ENCODE assay signal across 32 cellular contexts in the genomic region with DNA sequence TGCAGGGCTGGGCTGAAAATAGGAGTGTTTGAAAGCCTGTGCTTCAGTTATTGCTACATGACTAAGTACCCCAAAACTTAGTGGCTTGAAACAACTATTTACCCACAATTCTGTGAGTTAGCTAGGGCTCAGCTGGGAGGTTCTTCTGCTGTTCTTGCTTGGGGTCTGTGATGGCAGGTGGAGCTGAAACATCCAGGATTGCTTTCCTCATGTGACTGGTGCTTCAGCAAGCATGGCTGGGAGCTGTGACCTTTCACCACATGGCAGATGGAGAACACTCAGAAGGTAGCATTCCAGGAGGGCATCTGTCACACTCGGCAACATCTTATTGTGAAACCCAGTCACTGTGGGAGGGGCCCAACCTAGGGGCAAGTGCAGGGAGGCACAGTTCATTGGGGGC. TPM values are rescaled to one million over a fixed set of nuclear protein-coding genes. Genes with fewer than 3 reads are reported as not detected.
DNase-seq lines count a peak whose midpoint lies in the region; ATAC-seq and TF ChIP-seq lines count a peak whose summit lies in the region.
"Had no signal": no experiment of that assay in that cellular context is flagged by ENCODE, and none has a peak within 500 bp of the region (broad histone marks: within the 10 kb centered on the region; RNA-seq: fewer than 3 reads in every experiment).

No MANE protein-coding gene starts in this region.

- no peak for TF ChIP-seq CTCF in natural killer cell (IDR thresholded peaks at IDR 0.05)
- no peak for TF ChIP-seq CTCF in SK-N-SH (IDR thresholded peaks at IDR 0.05)

- no peaks in the 10 kb centered on the region for H3K9me2 ChIP-seq in SK-N-SH

- POLR2A ChIA-PET in SK-N-SH (lab: Yijun Ruan, JAX) = no interaction called here

- H3K4me3 Mint-ChIP-seq in natural killer cell = no peak overlapping the region
- H3K4me3 Mint-ChIP-seq in natural killer cell treated with Interleukin-12 subunit alpha and Interleukin-12 subunit beta and Interleukin-15 and Interleukin-18, amount 100 ng/mL, for 72 hours = no peak overlapping the region
- H3K4me3 Mint-ChIP-seq: activated B cell treated with CpG ODN at 0.5 μM for 24 hours; activated naive CD8-positive, alpha-beta T cell treated with anti-CD3 and anti-CD28 coated beads for 36 hours; activated T-cell treated with anti-CD3 and anti-CD28 coated beads, Interleukin-2, amount 50 U/mL, for 24 hours; B cell; HFFc6; naive thymus-derived CD4-positive, alpha-beta T cell had no signal

- no peak for TF ChIP-seq RAD21 in SK-N-SH (IDR thresholded peaks at IDR 0.05; ENCODE audit: low read length)

- DNase-seq in natural killer cell (no peak), NCI-H524 treated with DMSO at 0.1 percent for 48 hours (lab: John Stamatoyannopoulos, UW) (peak; percentile 53), left lobe of liver (ENCODE audit: low spot score) (no peak), SK-N-SH (no peak)
- DNase-seq in natural killer cell treated with Interleukin-12 subunit alpha and Interleukin-12 subunit beta and Interleukin-15 and Interleukin-18, amount 100 ng/mL, for 72 hours (ENCODE audit: low spot score) = no peak
- DNase-seq: activated B cell treated with CpG ODN at 0.5 μM for 24 hours; activated CD4-positive, alpha-beta T cell treated with anti-CD3 and anti-CD28 coated beads, Interleukin-2, amount 50 U/mL, for 1 hour; activated gamma-delta T cell; activated naive CD8-positive, alpha-beta T cell treated with anti-CD3 and anti-CD28 coated beads for 36 hours; activated T-cell treated with anti-CD3 and anti-CD28 coated beads, Interleukin-2, amount 50 U/mL, for 24 hours; anterior cingulate cortex; GDM1; GOT3; HFFc6; lower lobe of right lung; midbrain; naive thymus-derived CD4-positive, alpha-beta T cell; NCI-H1436 treated with DMSO at 0.1 percent for 48 hours; NCI-H2081 treated with DMSO at 0.1 percent for 48 hours; stimulated activated CD4-positive, alpha-beta T cell treated with anti-CD3 and anti-CD28 coated beads, Interleukin-1b, Interleukin-23, amount 100 ng/mL, for 48 hours; stimulated activated naive CD8-positive, alpha-beta T cell treated with anti-CD3 and anti-CD28 coated beads, Interleukin-15, Interleukin-2, amounts not matched to agents 100 U/mL and 50 U/mL, for 24 hours; testis; uterus had no signal

- intact Hi-C loops in natural killer cell (cut with micrococcal nuclease) = loop anchor here (5.0 kb wide), 1 partner anchor 45 kb away; no protein-coding TSS in a partner anchor

- no peak overlapping the region for H2AFZ ChIP-seq in SK-N-SH (ENCODE audit: low read depth)

- no peak for TF ChIP-seq EP300 in SK-N-SH (IDR thresholded peaks at IDR 0.05; ENCODE audit: borderline replicate concordance in 1 of 2, low read depth in 1 of 2, low read length in 1 of 2)

- peaks cover 3% of the 10 kb centered on the region for H3F3A ChIP-seq in SK-N-SH (replicated peaks; ENCODE audit: insufficient read depth)

- no peak for ATAC-seq in natural killer cell
- ATAC-seq in natural killer cell treated with Interleukin-12 subunit alpha and Interleukin-12 subunit beta and Interleukin-15 and Interleukin-18, amount 100 ng/mL, for 72 hours = no peak
- ATAC-seq in left lobe of liver = peak; percentile 21
- no peak for ATAC-seq in HG03432 (IDR thresholded peaks at IDR 0.05; ENCODE audit: unreplicated experiment)
- ATAC-seq in HG03378 (IDR thresholded peaks at IDR 0.05; ENCODE audit: unreplicated experiment) = no peak
- no peak for ATAC-seq in GM18870 (IDR thresholded peaks at IDR 0.05; ENCODE audit: unreplicated experiment)
- ATAC-seq: gastroesophageal sphincter; lower lobe of right lung; naive thymus-derived CD4-positive, alpha-beta T cell; stimulated activated naive CD8-positive, alpha-beta T cell treated with anti-CD3 and anti-CD28 coated beads, Interleukin-15, Interleukin-2, amounts not matched to agents 100 U/mL and 50 U/mL, for 24 hours had no signal

- no peak overlapping the region for H3K4me2 ChIP-seq in SK-N-SH
- H3K4me2 ChIP-seq: smooth muscle cell had no signal

- H3K27me3 Mint-ChIP-seq in natural killer cell (ENCODE audit: low read depth in 2 of 2) = no peaks in the 10 kb centered on the region
- no peaks in the 10 kb centered on the region for H3K27me3 Mint-ChIP-seq in natural killer cell treated with Interleukin-12 subunit alpha and Interleukin-12 subunit beta and Interleukin-15 and Interleukin-18, amount 100 ng/mL, for 72 hours
- H3K27me3 Mint-ChIP-seq: activated B cell treated with CpG ODN at 0.5 μM for 24 hours; activated naive CD8-positive, alpha-beta T cell treated with anti-CD3 and anti-CD28 coated beads for 36 hours; activated T-cell treated with anti-CD3 and anti-CD28 coated beads, Interleukin-2, amount 50 U/mL, for 24 hours; B cell; naive thymus-derived CD4-positive, alpha-beta T cell had no signal

- peaks cover 9% of the 10 kb centered on the region for H3K36me3 Mint-ChIP-seq in natural killer cell
- peaks cover 16% of the 10 kb centered on the region for H3K36me3 Mint-ChIP-seq in natural killer cell treated with Interleukin-12 subunit alpha and Interleukin-12 subunit beta and Interleukin-15 and Interleukin-18, amount 100 ng/mL, for 72 hours

- peaks cover 21 to 26% of the 10 kb centered on the region in 2 experiments for H3K36me3 ChIP-seq in SK-N-SH (replicated peaks in 1 of 2; ENCODE audit: control insufficient read depth in 1 of 2, insufficient read depth in 2 of 2, low read length in 1 of 2)
- H3K36me3 ChIP-seq: breast epithelium, uterus had no signal

- H3K4me1 Mint-ChIP-seq in natural killer cell = peaks cover 52 to 54% of the 10 kb centered on the region in 2 donors
- peaks cover 32 to 36% of the 10 kb centered on the region in 2 donors for H3K4me1 Mint-ChIP-seq in natural killer cell treated with Interleukin-12 subunit alpha and Interleukin-12 subunit beta and Interleukin-15 and Interleukin-18, amount 100 ng/mL, for 72 hours (ENCODE audit: low read depth in 2 of 2)

- H3K27ac Mint-ChIP-seq in natural killer cell = peak overlapping the region; percentile 14 to 51
- H3K27ac Mint-ChIP-seq in natural killer cell treated with Interleukin-12 subunit alpha and Interleukin-12 subunit beta and Interleukin-15 and Interleukin-18, amount 100 ng/mL, for 72 hours = no peak overlapping the region
- H3K27ac Mint-ChIP-seq: activated B cell treated with CpG ODN at 0.5 μM for 24 hours; activated naive CD8-positive, alpha-beta T cell treated with anti-CD3 and anti-CD28 coated beads for 36 hours; activated T-cell treated with anti-CD3 and anti-CD28 coated beads, Interleukin-2, amount 50 U/mL, for 24 hours; B cell; HFFc6; naive thymus-derived CD4-positive, alpha-beta T cell had no signal

- no peaks in the 10 kb centered on the region for H4K20me1 ChIP-seq in SK-N-SH (ENCODE audit: insufficient read depth)

- no peaks in the 10 kb centered on the region for H3K9me3 Mint-ChIP-seq in natural killer cell
- no peaks in the 10 kb centered on the region for H3K9me3 Mint-ChIP-seq in natural killer cell treated with Interleukin-12 subunit alpha and Interleukin-12 subunit beta and Interleukin-15 and Interleukin-18, amount 100 ng/mL, for 72 hours

- no peak overlapping the region for H3K27ac ChIP-seq in SK-N-SH (ENCODE audit: low read depth in 2 of 2, low read length in 1 of 2)
- H3K27ac ChIP-seq: breast epithelium, gastroesophageal sphincter, lower lobe of right lung, RWPE1, SJSA1, testis, uterus had no signal

- CTCF ChIA-PET in SK-N-SH (lab: Yijun Ruan, JAX) = interaction anchor here (5.2 kb wide), 1 partner anchor 21 kb away, joined by 23 read pairs; no protein-coding TSS in a partner anchor

- peaks cover 54% of the 10 kb centered on the region; the same call in 1 of the 2 replicates for H3K79me2 ChIP-seq in SK-N-SH (ENCODE audit: insufficient read depth)

- H3K4me3 ChIP-seq in SK-N-SH (ENCODE audit: low read depth in 2 of 2, low read length in 1 of 2) = no peak overlapping the region
- H3K4me3 ChIP-seq: breast epithelium, gastroesophageal sphincter, lower lobe of right lung, SJSA1, smooth muscle cell, testis, uterus had no signal

- H3K9ac ChIP-seq in SK-N-SH = no peak overlapping the region

- peaks cover 7 to 8% of the 10 kb centered on the region in 2 experiments; a peak in 3 of 4 replicates for H3K4me1 ChIP-seq in SK-N-SH (ENCODE audit: control insufficient read depth in 1 of 2, insufficient read depth in 2 of 2, low read depth in 1 of 2, low read length in 1 of 2)
- H3K4me1 ChIP-seq: breast epithelium, testis had no signal

- H3K9me3 ChIP-seq in SK-N-SH = no peaks in the 10 kb centered on the region
- H3K9me3 ChIP-seq: SJSA1, testis, uterus had no signal

- no peaks in the 10 kb centered on the region for H3K27me3 ChIP-seq in SK-N-SH (ENCODE audit: insufficient read depth)
- H3K27me3 ChIP-seq: breast epithelium, gastroesophageal sphincter, SJSA1, testis, uterus had no signal

- WGBS in SK-N-SH (ENCODE audit: low lambda C conversion rate) = no CpG with 5 or more reads among the region's 1 CpG

TF ChIP-seq in SK-N-SH, 30 proteins besides CTCF, POLR2A, EP300 and RAD21 (continues in another document):
- TF ChIP-seq ELF1 (IDR thresholded peaks at IDR 0.05) = no peak
- no peak for TF ChIP-seq FOSL2 (IDR thresholded peaks at IDR 0.05; ENCODE audit: borderline replicate concordance, low read depth)
- TF ChIP-seq RCOR1 (IDR thresholded peaks at IDR 0.05; ENCODE audit: low read length) = no peak
- TF ChIP-seq RXRA (IDR thresholded peaks at IDR 0.05; ENCODE audit: borderline replicate concordance, low read depth) = no peak
- no peak for TF ChIP-seq GABPA (IDR thresholded peaks at IDR 0.05; ENCODE audit: low read depth)
- no peak for TF ChIP-seq RFX5 (IDR thresholded peaks at IDR 0.05; ENCODE audit: low read length)

RNA-seq across cellular contexts. Expression of gene TBC1D14, which starts 57.0 kb away (rescaled TPM):
- total RNA-seq in natural killer cell = 10 to 100 TPM; 36.0 to 54.7 (median 53.2) TPM
- total RNA-seq in natural killer cell treated with Interleukin-12 subunit alpha and Interleukin-12 subunit beta and Interleukin-15 and Interleukin-18, amount 100 ng/mL, for 72 hours = 10 to 100 TPM; 37.3 to 56.9 TPM
- 29.3 TPM for total RNA-seq in left lobe of liver
- 39.5 and 42.6 TPM in 2 replicates for polyA plus RNA-seq in SK-N-SH (2012; rRNA removed)
- polyA plus RNA-seq in SK-N-SH (2012; cell fraction: cytosol; rRNA removed) = 36.7 and 40.6 TPM in 2 replicates
- polyA plus RNA-seq in SK-N-SH (2012; cell fraction: nucleus; rRNA removed) = 33.3 and 35.7 TPM in 2 replicates

Comparison
In these comparisons a context has a peak if more than half of its experiments do, and no peak if none do; other contexts are left out.
1. H3K27ac Mint-ChIP-seq: peak in natural killer cell (2 of 2); none in natural killer cell treated with Interleukin-12 subunit alpha and Interleukin-12 subunit beta and Interleukin-15 and Interleukin-18, amount 100 ng/mL, for 72 hours (0 of 2).